11 cellular contexts compared by ENCODE assay signal in genomic region chr2:12046641-12047040, GRCh38.
A peak's percentile ranks its signal among the peaks of the same experiment; 100 is the strongest.
DNase-seq lines count a peak whose midpoint lies in the region; ATAC-seq and TF ChIP-seq lines count a peak whose summit lies in the region.
"Had no signal": no experiment of that assay in that cellular context is flagged by ENCODE, and none has a peak within 500 bp of the region (broad histone marks: within the 10 kb centered on the region; RNA-seq: fewer than 3 reads in every experiment).

No MANE protein-coding gene starts in this region.

- H3K36me3 ChIP-seq in OCI-LY3 (replicated peaks; ENCODE audit: low read depth, low read length) (no peaks in the 10 kb centered on the region), right atrium auricular region (no peaks in the 10 kb centered on the region)

- H3K9ac ChIP-seq in OCI-LY3 (ENCODE audit: low read length): no peak overlapping the region

- DNase-seq in EL (peak; percentile 92), epithelial cell of esophagus (ENCODE audit: low read depth) (peak; percentile 65), osteocyte (ENCODE audit: extremely low spot score, unreplicated experiment) (no peak), Right ventricle myocardium superior (no peak), right atrium auricular region (ENCODE audit: low spot score) (no peak)
- DNase-seq: NCI-H345, SHP77 treated with DMSO at 0.1 percent for 48 hours had no signal

- H2AFZ ChIP-seq in OCI-LY3 (ENCODE audit: low read depth, low read length): no peak overlapping the region

- H3K79me2 ChIP-seq in OCI-LY3 (ENCODE audit: low read length): no peaks in the 10 kb centered on the region

- no peaks in the 10 kb centered on the region for H3K27me3 Mint-ChIP-seq in osteocyte (ENCODE audit: unreplicated experiment)

- ATAC-seq in Right ventricle myocardium superior (ENCODE audit: poor library complexity) (no peak), HG02610 (IDR thresholded peaks at IDR 0.05; ENCODE audit: unreplicated experiment) (no peak), GM19328 (IDR thresholded peaks at IDR 0.05; ENCODE audit: unreplicated experiment) (no peak)
- ATAC-seq: activated CD4-positive, CD25-positive, alpha-beta regulatory T cell treated with anti-CD3 and anti-CD28 coated beads, Interleukin-2, amount 50 U/mL, for 24 hours had no signal

- no peaks in the 10 kb centered on the region for H3K36me3 Mint-ChIP-seq in osteocyte (ENCODE audit: unreplicated experiment)

- no peak overlapping the region for H3K4me3 Mint-ChIP-seq in osteocyte (ENCODE audit: unreplicated experiment)

- H4K20me1 ChIP-seq in OCI-LY3 (ENCODE audit: insufficient read depth, low read length): no peaks in the 10 kb centered on the region

- H3K27ac Mint-ChIP-seq in osteocyte (ENCODE audit: unreplicated experiment): peak overlapping the region; percentile 47

- TF ChIP-seq CTCF in OCI-LY3 (IDR thresholded peaks at IDR 0.05; ENCODE audit: low read depth, low read length) (no peak), epithelial cell of esophagus (IDR thresholded peaks at IDR 0.05; ENCODE audit: insufficient read depth, low read depth, low read length, missing control alignments) (no peak), osteocyte (IDR thresholded peaks at IDR 0.05) (no peak), right atrium auricular region (IDR thresholded peaks at IDR 0.05) (no peak)

- intact Hi-C loops in Right ventricle myocardium superior (cut with DNase I): no loop called here

- peak overlapping the region; percentile 60 for H3K4me2 ChIP-seq in OCI-LY3 (ENCODE audit: low read length)

- H3K4me1 Mint-ChIP-seq in osteocyte (ENCODE audit: unreplicated experiment): peaks cover 43% of the 10 kb centered on the region

- H3K27ac ChIP-seq in OCI-LY3 (ENCODE audit: low read length): peak overlapping the region; percentile 31; the same call in 1 of the 2 replicates
- H3K27ac ChIP-seq in right atrium auricular region: no peak overlapping the region

- H3K4me1 ChIP-seq in OCI-LY3 (ENCODE audit: low read length) (peaks cover 31% of the 10 kb centered on the region), right atrium auricular region (no peaks in the 10 kb centered on the region)

- H3K9me3 ChIP-seq in OCI-LY3 (ENCODE audit: insufficient read depth, low read length) (peaks cover 11% of the 10 kb centered on the region; the same call in 1 of the 2 replicates), right atrium auricular region (no peaks in the 10 kb centered on the region)

- peak overlapping the region; percentile 55; the same call in 1 of the 2 replicates for H3K4me3 ChIP-seq in OCI-LY3 (ENCODE audit: low read length)
- H3K4me3 ChIP-seq in epithelial cell of esophagus (ENCODE audit: low read length): no peak overlapping the region
- no peak overlapping the region for H3K4me3 ChIP-seq in right atrium auricular region

- H3K9me3 Mint-ChIP-seq in osteocyte (ENCODE audit: unreplicated experiment): no peaks in the 10 kb centered on the region

- H3K27me3 ChIP-seq in OCI-LY3 (ENCODE audit: low read depth, low read length) (peaks cover 34% of the 10 kb centered on the region), right atrium auricular region (no peaks in the 10 kb centered on the region)

Comparison
In these comparisons a context has a peak if more than half of its experiments do, and no peak if none do; other contexts are left out.
1. DNase-seq: peak in EL (single experiment) and epithelial cell of esophagus (single experiment); none in osteocyte (single experiment), Right ventricle myocardium superior (single experiment) and right atrium auricular region (single experiment).